In genomic region chr6:26602262-26602661, GRCh38 we compare ENCODE assay signal across 25 cellular contexts.
"Had no signal": no experiment of that assay in that cellular context is flagged by ENCODE, and none has a peak within 500 bp of the region (broad histone marks: within the 10 kb centered on the region; RNA-seq: fewer than 3 reads in every experiment).

No MANE protein-coding gene starts in this region.

- ATAC-seq: left colon; left lung; lower lobe of right lung; naive thymus-derived CD8-positive, alpha-beta T cell; pancreas; right cardiac atrium; stimulated activated effector memory CD8-positive, alpha-beta T cell treated with anti-CD3 and anti-CD28 coated beads, Interleukin-12 subunit alpha, Interleukin-12 subunit beta, amount 100 ng/mL, for 72 hours had no signal

- FAIRE-seq: islet of Langerhans, kidney, pancreas, small intestine had no signal

- H3K36me3 ChIP-seq: prostate gland, uterus had no signal

- H3K27ac ChIP-seq: left lung, lower lobe of right lung, pancreas, prostate gland, sigmoid colon, spleen, tibial nerve, uterus had no signal

- DNase-seq: hypothalamus; immature natural killer cell; kidney; left colon; left lung; lower lobe of right lung; mammary epithelial cell; mesenchymal stem cell; naive thymus-derived CD8-positive, alpha-beta T cell; nucleus accumbens; pancreas; posterior cingulate gyrus; retina; sigmoid colon; small intestine; spleen; stimulated activated CD4-positive, alpha-beta T cell treated with anti-CD3 and anti-CD28 coated beads, Interleukin-4, amount 100 ng/mL, for 24 hours; stimulated activated naive CD4-positive, alpha-beta T cell treated with Interleukin-2 at 50 U/mL for 16 hours; substantia nigra; uterus had no signal

- H3K27me3 ChIP-seq: left lung, pancreas, sigmoid colon, spleen, tibial nerve, uterus had no signal

- H3K4me3 ChIP-seq: left lung, lower lobe of right lung, pancreas, prostate gland, sigmoid colon, spleen, tibial nerve, uterus had no signal

- H3K9me3 ChIP-seq: left lung, lower lobe of right lung, pancreas, prostate gland, sigmoid colon, spleen, tibial nerve, uterus had no signal
